Comparison of ENCODE assay signal across 10 cellular contexts in genomic region chr14:70096866-70097265, GRCh38.
DNase-seq lines count a peak whose midpoint lies in the region; ATAC-seq and TF ChIP-seq lines count a peak whose summit lies in the region.
"Had no signal": no experiment of that assay in that cellular context is flagged by ENCODE, and none has a peak within 500 bp of the region (broad histone marks: within the 10 kb centered on the region; RNA-seq: fewer than 3 reads in every experiment).

No MANE protein-coding gene starts in this region.

- H3K4me1 ChIP-seq in BE2C (no peaks in the 10 kb centered on the region), HCT116 (ENCODE audit: control insufficient read depth in 1 of 2, insufficient read depth in 2 of 2, low read length in 2 of 2) (no peaks in the 10 kb centered on the region)
- H3K4me1 ChIP-seq: SJSA1 had no signal

- no TSS peak for BruUV-seq in HCT116 (replicated peaks; lab: Mats Ljungman, UMichigan)

- H3K9me3 ChIP-seq in BE2C: no peaks in the 10 kb centered on the region
- H3K9me3 ChIP-seq in HCT116 (ENCODE audit: control insufficient read depth in 1 of 2, insufficient read depth in 1 of 2, low read depth in 1 of 2, low read length in 2 of 2): no peaks in the 10 kb centered on the region
- H3K9me3 ChIP-seq: SJSA1 had no signal

- RAD21 ChIA-PET in HCT116 (lab: Charles Lee; ENCODE audit: low non-redundant PET in 1 of 2, low total read pairs in 2 of 2, uncharacterized antibody in 2 of 2, unreplicated experiment in 2 of 2): no interaction called here

- H3K27me3 ChIP-seq in BE2C (no peaks in the 10 kb centered on the region; the same call in 1 of the 2 replicates), HCT116 (ENCODE audit: insufficient read depth, low read length) (peaks cover 76% of the 10 kb centered on the region)
- H3K27me3 ChIP-seq: SJSA1 had no signal

- H3K79me2 ChIP-seq in HCT116 (ENCODE audit: insufficient read depth, low read length): no peaks in the 10 kb centered on the region

- peak; percentile 89 for ATAC-seq in HCT116
- ATAC-seq in stimulated activated naive CD8-positive, alpha-beta T cell treated with anti-CD3 and anti-CD28 coated beads, Interleukin-15, Interleukin-2, amounts not matched to agents 100 U/mL and 50 U/mL, for 24 hours: no peak

- H3K9ac ChIP-seq in HCT116 (ENCODE audit: low read length): no peak overlapping the region

- peak; percentile 27 for TF ChIP-seq CTCF in BE2C (IDR thresholded peaks at IDR 0.05; ENCODE audit: low read depth, low read length)
- TF ChIP-seq CTCF in HCT116 (IDR thresholded peaks at IDR 0.05 in 2 of 3, conservative IDR thresholded peaks at IDR 0.05 in 1 of 3; ENCODE audit: borderline replicate concordance in 1 of 3, insufficient read depth in 1 of 3, low read depth in 2 of 3, low read length in 2 of 3): peak; percentile 7 to 58 (median 49); a peak in 4 of 6 replicates

- H3K36me3 ChIP-seq in BE2C (no peaks in the 10 kb centered on the region), HCT116 (ENCODE audit: control insufficient read depth in 1 of 2, insufficient read depth in 2 of 2, low read length in 2 of 2) (no peaks in the 10 kb centered on the region)
- H3K36me3 ChIP-seq: SJSA1 had no signal

- no peak overlapping the region for H3K4me2 ChIP-seq in HCT116 (ENCODE audit: low read length)

- DNase-seq in BE2C (no peak), HCT116 (ENCODE audit: low read depth, low spot score) (no peak), SK-N-DZ (ENCODE audit: low spot score) (peak; percentile 44), hepatic stellate cell (ENCODE audit: low spot score) (peak; percentile 12)
- DNase-seq in activated effector memory CD4-positive, alpha-beta T cell treated with anti-CD3 and anti-CD28 coated beads, Interleukin-2, amount 50 U/mL, for 16 hours: no peak
- no peak for DNase-seq in central memory CD4-positive, alpha-beta T cell
- no peak for DNase-seq in activated CD8-positive, alpha-beta memory T cell treated with anti-CD3 and anti-CD28 coated beads, Interleukin-2, amount 50 U/mL, for 48 hours
- no peak for DNase-seq in stimulated activated naive CD8-positive, alpha-beta T cell treated with anti-CD3 and anti-CD28 coated beads, Interleukin-15, Interleukin-2, amounts not matched to agents 100 U/mL and 50 U/mL, for 24 hours
- DNase-seq: activated T-cell treated with anti-CD3 and anti-CD28 coated beads, Interleukin-2, amount 50 U/mL, for 24 hours had no signal

- peak; percentile 36 for TF ChIP-seq RAD21 in HCT116 (IDR thresholded peaks at IDR 0.05; ENCODE audit: low read depth)

- H3K4me3 ChIP-seq in BE2C (ENCODE audit: low read depth, low read length): no peak overlapping the region
- H3K4me3 ChIP-seq in HCT116 (replicated peaks in 1 of 2; ENCODE audit: low read depth in 1 of 2, low read length in 2 of 2): no peak overlapping the region
- H3K4me3 ChIP-seq: SJSA1 had no signal

- intact Hi-C loops in HCT116 (cut with micrococcal nuclease): loop anchor here (5.0 kb wide), 1 partner anchor 485 kb away; no protein-coding TSS in a partner anchor

- no peak overlapping the region for H2AFZ ChIP-seq in HCT116 (ENCODE audit: low read depth, low read length, poor library complexity, severe bottlenecking)

- POLR2A ChIA-PET in HCT116 (lab: Charles Lee): no interaction called here

- CTCF ChIA-PET in HCT116 (lab: Charles Lee): interaction anchor here (1.0 kb wide), 1 partner anchor 10 kb away, joined by 6 read pairs; no protein-coding TSS in a partner anchor

- H3K27ac ChIP-seq in HCT116 (ENCODE audit: low read depth, low read length): no peak overlapping the region
- H3K27ac ChIP-seq: SJSA1 had no signal

- TF ChIP-seq POLR2A in HCT116 (IDR thresholded peaks at IDR 0.05; ENCODE audit: borderline replicate concordance, extremely low read depth, insufficient read depth, insufficient read length): no peak

- H4K20me1 ChIP-seq in HCT116 (ENCODE audit: insufficient read depth): no peaks in the 10 kb centered on the region

- H3K9me2 ChIP-seq in HCT116 (ENCODE audit: insufficient read depth): no peaks in the 10 kb centered on the region

TF ChIP-seq in HCT116, 20 proteins besides CTCF, POLR2A, EP300 and RAD21:
- TF ChIP-seq YY1 (IDR thresholded peaks at IDR 0.05; ENCODE audit: extremely low read depth, insufficient replicate concordance, low read depth, low read length) (no peak), MAX (IDR thresholded peaks at IDR 0.05) (no peak), EGR1 (IDR thresholded peaks at IDR 0.05; ENCODE audit: low read depth) (no peak), ZBTB33 (IDR thresholded peaks at IDR 0.05; ENCODE audit: extremely low read depth, insufficient replicate concordance, low read length) (no peak), TCF7L2 (IDR thresholded peaks at IDR 0.05; ENCODE audit: borderline replicate concordance, extremely low read depth, insufficient read depth, insufficient read length) (no peak), CEBPB (IDR thresholded peaks at IDR 0.05; ENCODE audit: low read depth) (no peak), ELF1 (IDR thresholded peaks at IDR 0.05; ENCODE audit: borderline replicate concordance, low read depth) (no peak), ZNF274 (IDR thresholded peaks at IDR 0.05; ENCODE audit: low read depth, low read length) (no peak), SRF (IDR thresholded peaks at IDR 0.05; ENCODE audit: low read depth) (no peak), EZH2 (IDR thresholded peaks at IDR 0.05) (no peak), JUND (IDR thresholded peaks at IDR 0.05) (no peak), ZFX (IDR thresholded peaks at IDR 0.05) (no peak)
TF ChIP-seq in HCT116: peak in this region for 0.

Comparison
In these comparisons a context has a peak if more than half of its experiments do, and no peak if none do; other contexts are left out.
1. DNase-seq: peak in SK-N-DZ (single experiment) and hepatic stellate cell (single experiment); none in BE2C (single experiment), HCT116 (single experiment), activated effector memory CD4-positive, alpha-beta T cell treated with anti-CD3 and anti-CD28 coated beads, Interleukin-2, amount 50 U/mL, for 16 hours (single experiment), central memory CD4-positive, alpha-beta T cell (single experiment), activated CD8-positive, alpha-beta memory T cell treated with anti-CD3 and anti-CD28 coated beads, Interleukin-2, amount 50 U/mL, for 48 hours (single experiment) and stimulated activated naive CD8-positive, alpha-beta T cell treated with anti-CD3 and anti-CD28 coated beads, Interleukin-15, Interleukin-2, amounts not matched to agents 100 U/mL and 50 U/mL, for 24 hours (single experiment).